In genomic region chr6:75284285-75285155, GRCh38 we compare ENCODE assay signal across 8 cellular contexts.
DNase-seq lines count a peak whose midpoint lies in the region; ATAC-seq and FAIRE-seq lines count a peak whose summit lies in the region.

Gene TMEM30A (minus strand): TSS chr6:75284792. CDS start chr6:75284638, 154 bp downstream.

- peaks cover 43% of the 10 kb centered on the region for H4K20me1 ChIP-seq in BLaER1

- peak within 1 kb of the TSS; percentile 94 for H3K9ac ChIP-seq in BLaER1

- FAIRE-seq in colon (lab: Jason Lieb, UNC), result peak; percentile 97

- ATAC-seq in GM19324 (IDR thresholded peaks at IDR 0.05; ENCODE audit: low FRiP score, unreplicated experiment) (peak; percentile 95), HG03460 (IDR thresholded peaks at IDR 0.05; ENCODE audit: unreplicated experiment) (peak; percentile 91)

- H3K4me1 ChIP-seq in BLaER1, result peaks cover 38% of the 10 kb centered on the region

- DNase-seq in NCI-H524 treated with DMSO at 0.1 percent for 48 hours (lab: John Stamatoyannopoulos, UW), result peak; percentile 92
- DNase-seq in activated CD4-positive, alpha-beta T cell treated with anti-CD3 and anti-CD28 coated beads for 4 hours, result peak; percentile 96 to 97
- peak; percentile 96 for DNase-seq in kidney glomerular epithelial cell (lab: John Stamatoyannopoulos, UW)
- DNase-seq in stimulated activated CD4-positive, alpha-beta T cell treated with anti-CD3 and anti-CD28 coated beads, Interleukin-1b, Interleukin-23, amount 100 ng/mL, for 1 hour (ENCODE audit: low read depth in 2 of 2), result peak; percentile 86 to 94

- no peaks in the 10 kb centered on the region for H3K9me3 ChIP-seq in BLaER1

- no peaks in the 10 kb centered on the region for H3K27me3 ChIP-seq in BLaER1

- no peaks in the 10 kb centered on the region for H3K36me3 ChIP-seq in BLaER1

- H3K4me3 ChIP-seq in BLaER1, result peak within 1 kb of the TSS; percentile 95

- peak within 1 kb of the TSS; percentile 75 for H3K4me2 ChIP-seq in BLaER1

- peak within 1 kb of the TSS; percentile 90 for H3K27ac ChIP-seq in BLaER1

Comparison
In these comparisons a context has a peak if more than half of its experiments do, and no peak if none do; other contexts are left out.
1. Peak in every context shown above with its lines: DNase-seq, ATAC-seq, H3K4me3 ChIP-seq and H3K27ac ChIP-seq.